8 cellular contexts compared by ENCODE assay signal in genomic region chr2:160408205-160408561, GRCh38.
DNase-seq lines count a peak whose midpoint lies in the region; ATAC-seq and TF ChIP-seq lines count a peak whose summit lies in the region.

No MANE protein-coding gene starts in this region.

- POLR2A ChIA-PET in WTC11 (lab: Charles Lee), result no interaction called here

- H3K9me2 ChIP-seq in GM23338 (ENCODE audit: insufficient read depth), result no peaks in the 10 kb centered on the region

- peak overlapping the region; percentile 57 for H3K27ac Mint-ChIP-seq in GM23338
- H3K27ac Mint-ChIP-seq in WTC11, result peak overlapping the region; percentile 81

- peaks cover 37% of the 10 kb centered on the region for H3K27me3 Mint-ChIP-seq in GM23338 (ENCODE audit: insufficient read depth, low read depth, poor library complexity)
- H3K27me3 Mint-ChIP-seq in WTC11 (ENCODE audit: low read depth), result peaks cover 42% of the 10 kb centered on the region

- WGBS in sigmoid colon, 2 donors, result 44 to 55% methylated on average over 18 of the region's 18 CpGs

- DNase-seq in GM23338 (ENCODE audit: low spot score), result no peak
- DNase-seq in WTC11 (ENCODE audit: low spot score), result no peak
- no peak for DNase-seq in foreskin fibroblast
- DNase-seq in sigmoid colon, result no peak
- no peak for DNase-seq in NCI-H1417 treated with DMSO at 0.1 percent for 48 hours (lab: John Stamatoyannopoulos, UW)
- DNase-seq in stimulated activated naive CD4-positive, alpha-beta T cell treated with Interleukin-2 at 50 U/mL for 16 hours (lab: John Stamatoyannopoulos, UW), result no peak

- intact Hi-C loops in sigmoid colon (cut with DNase I), result loop anchor here (10.0 kb wide), 1 partner anchor 657 kb away; no protein-coding TSS in a partner anchor

- H3K79me2 ChIP-seq in GM23338 (replicated peaks; ENCODE audit: insufficient read depth), result peaks cover 49% of the 10 kb centered on the region

- ATAC-seq in GM23338 (no peak), WTC11 (no peak; the same call in 1 of the 2 replicates), GM21515 (IDR thresholded peaks at IDR 0.05; ENCODE audit: unreplicated experiment) (no peak)
- no peak for ATAC-seq in activated CD4-positive, CD25-positive, alpha-beta regulatory T cell treated with anti-CD3 and anti-CD28 coated beads, Interleukin-2, amount 50 U/mL, for 24 hours

- CTCF ChIA-PET in WTC11 (lab: Charles Lee), result interaction anchor here (1.0 to 2.8 kb wide), 3 partner anchors 21 to 138 kb away, joined by 3 to 11 read pairs (median 3); no protein-coding TSS in a partner anchor

- H3K27me3 ChIP-seq in GM23338 (ENCODE audit: insufficient read depth), result peaks cover 47% of the 10 kb centered on the region
- no peaks in the 10 kb centered on the region for H3K27me3 ChIP-seq in sigmoid colon

- 0 out of 2 replicates have a peak overlapping the region, but pooled peaks have one; percentile 1 for H2AFZ ChIP-seq in GM23338

- H3K4me1 Mint-ChIP-seq in GM23338 (peaks cover 43% of the 10 kb centered on the region), WTC11 (peaks cover 51% of the 10 kb centered on the region)

- H3K36me3 ChIP-seq in GM23338 (ENCODE audit: insufficient read depth) (no peaks in the 10 kb centered on the region), sigmoid colon (no peaks in the 10 kb centered on the region)

- H3K36me3 Mint-ChIP-seq in GM23338 (ENCODE audit: low read depth) (no peaks in the 10 kb centered on the region; the same call in 2 of the 3 replicates), WTC11 (no peaks in the 10 kb centered on the region)

- H3K4me1 ChIP-seq in GM23338 (ENCODE audit: insufficient read depth) (peaks cover 48% of the 10 kb centered on the region), sigmoid colon (peaks cover 0 to 67% (median 56%) of the 10 kb centered on the region in 4 donors)

- H3K27ac ChIP-seq in GM23338 (ENCODE audit: low read depth), result peak overlapping the region; percentile 26
- peak overlapping the region; percentile 95 to 99 (median 98) for H3K27ac ChIP-seq in sigmoid colon

- peaks cover 18% of the 10 kb centered on the region; the same call in 1 of the 2 replicates for H4K20me1 ChIP-seq in GM23338 (replicated peaks; ENCODE audit: insufficient read depth)

- TF ChIP-seq CTCF in GM23338 (conservative IDR thresholded peaks at IDR 0.05; ENCODE audit: low read depth in 2 of 2), result no peak
- no peak for TF ChIP-seq CTCF in WTC11 (IDR thresholded peaks at IDR 0.05)
- no peak for TF ChIP-seq CTCF in foreskin fibroblast (IDR thresholded peaks at IDR 0.05; ENCODE audit: low read depth, low read length)
- no peak for TF ChIP-seq CTCF in sigmoid colon (IDR thresholded peaks at IDR 0.05)

- H3K4me2 ChIP-seq in GM23338, result peak overlapping the region; percentile 89

- peak overlapping the region; percentile 62 for H3K4me3 ChIP-seq in GM23338
- peak overlapping the region; percentile 44 to 51 for H3K4me3 ChIP-seq in foreskin fibroblast (ENCODE audit: low read depth in 1 of 2, low read length in 2 of 2)
- peak overlapping the region; percentile 46 to 100 (median 86) for H3K4me3 ChIP-seq in sigmoid colon

- no peaks in the 10 kb centered on the region for H3K9me3 ChIP-seq in sigmoid colon

- TF ChIP-seq POLR2A in sigmoid colon (IDR thresholded peaks at IDR 0.05), result no peak

- H3K9me3 Mint-ChIP-seq in GM23338 (no peaks in the 10 kb centered on the region; the same call in 1 of the 3 replicates), WTC11 (no peaks in the 10 kb centered on the region)

- H3F3A ChIP-seq in GM23338 (replicated peaks; ENCODE audit: low read depth), result 0 out of 2 replicates have a peak, but pooled peaks cover 3% of the 10 kb centered on the region

- H3K4me3 Mint-ChIP-seq in GM23338 (peak overlapping the region; percentile 84), WTC11 (peak overlapping the region; percentile 83)

- no peak for TF ChIP-seq EP300 in sigmoid colon (IDR thresholded peaks at IDR 0.05)

TF ChIP-seq in GM23338, 12 proteins besides CTCF, POLR2A, EP300 and RAD21 (continues in another document):
- TF ChIP-seq ZNF331 (CRISPR knock-in tag; IDR thresholded peaks at IDR 0.05; ENCODE audit: low read depth) (no peak), CREB1 (CRISPR knock-in tag; IDR thresholded peaks at IDR 0.05; ENCODE audit: low read depth) (no peak), EZH2phosphoT487 (IDR thresholded peaks at IDR 0.05; ENCODE audit: unreplicated experiment) (no peak), STAT1 (IDR thresholded peaks at IDR 0.05; ENCODE audit: unreplicated experiment) (no peak), ZNF114 (CRISPR knock-in tag; IDR thresholded peaks at IDR 0.05) (no peak), POLR2AphosphoS5 (IDR thresholded peaks at IDR 0.05; ENCODE audit: low read depth) (no peak), ETS1 (IDR thresholded peaks at IDR 0.05) (no peak)

TF ChIP-seq in WTC11, 78 proteins besides CTCF, POLR2A, EP300 and RAD21 (continues in another document):
- TF ChIP-seq MXD4 (CRISPR knock-in tag; IDR thresholded peaks at IDR 0.05; ENCODE audit: borderline replicate concordance) (no peak), ESRRA (CRISPR knock-in tag; IDR thresholded peaks at IDR 0.05; ENCODE audit: borderline replicate concordance) (no peak), ZNF219 (CRISPR knock-in tag; IDR thresholded peaks at IDR 0.05; ENCODE audit: borderline replicate concordance) (no peak), ZNF416 (CRISPR knock-in tag; IDR thresholded peaks at IDR 0.05) (no peak), CREM (CRISPR knock-in tag; IDR thresholded peaks at IDR 0.05) (no peak), USF2 (CRISPR knock-in tag; IDR thresholded peaks at IDR 0.05) (no peak), ZBTB21 (CRISPR knock-in tag; IDR thresholded peaks at IDR 0.05; ENCODE audit: borderline replicate concordance) (no peak), FOXP4 (CRISPR knock-in tag; IDR thresholded peaks at IDR 0.05) (no peak), OVOL2 (CRISPR knock-in tag; IDR thresholded peaks at IDR 0.05; ENCODE audit: borderline replicate concordance) (no peak), HMGA2 (CRISPR knock-in tag; IDR thresholded peaks at IDR 0.05) (no peak), ZNF317 (CRISPR knock-in tag; IDR thresholded peaks at IDR 0.05; ENCODE audit: borderline replicate concordance, low read depth) (no peak), ZNF263 (CRISPR knock-in tag; IDR thresholded peaks at IDR 0.05; ENCODE audit: low read depth) (no peak), IRF2 (CRISPR knock-in tag; IDR thresholded peaks at IDR 0.05; ENCODE audit: borderline replicate concordance, low read depth) (no peak), E2F5 (CRISPR knock-in tag; IDR thresholded peaks at IDR 0.05) (no peak), TCF7 (CRISPR knock-in tag; IDR thresholded peaks at IDR 0.05; ENCODE audit: low read depth) (no peak), ATF6 (CRISPR knock-in tag; IDR thresholded peaks at IDR 0.05) (no peak), ELF4 (CRISPR knock-in tag; IDR thresholded peaks at IDR 0.05; ENCODE audit: low read depth) (no peak)
